8 cellular contexts compared by ENCODE assay signal in genomic region chr1:226549937-226550670, GRCh38. TPM values are rescaled to one million over a fixed set of nuclear protein-coding genes. Genes with fewer than 3 reads are reported as not detected.
A peak's percentile ranks its signal among the peaks of the same experiment; 100 is the strongest.
DNase-seq lines count a peak whose midpoint lies in the region; ATAC-seq, FAIRE-seq and TF ChIP-seq lines count a peak whose summit lies in the region.

No MANE protein-coding gene starts in this region.

- H3K9me3 ChIP-seq in A549 (no peaks in the 10 kb centered on the region), iPS-20b (ENCODE audit: insufficient read depth, low read depth, low read length) (no peaks in the 10 kb centered on the region)

- H3K27ac ChIP-seq in A549 (no peak overlapping the region), iPS-20b (ENCODE audit: low read length) (no peak overlapping the region), skin epidermis (peak overlapping the region in 2 of 21 experiments; percentile 17 to 19)

- in situ Hi-C loops in astrocyte of the spinal cord (cut with HindIII; ENCODE audit: low sequenced_read_pairs): no loop called here

- CTCF ChIA-PET in A549 (lab: Yijun Ruan, JAX): interaction anchor here (0.6 to 5.7 kb wide), 12 partner anchors 12 to 702 kb away, joined by 3 to 36 read pairs (median 3); no protein-coding TSS in a partner anchor

- H3K4me2 ChIP-seq in A549: peak overlapping the region; percentile 99

- 30% methylated on average over 12 of the region's 21 CpGs for WGBS in A549 (ENCODE audit: missing lambda C conversion rate)

- no peak overlapping the region for H3K9ac ChIP-seq in iPS-20b (ENCODE audit: low read depth, low read length)

- DNase-seq in A549 (ENCODE audit: low read depth in 1 of 2, low spot score in 1 of 2) (peak in 1 of 2 experiments; percentile 50), GM12892 (ENCODE audit: insufficient read length) (peak; percentile 33), NCI-H2171 (lab: John Stamatoyannopoulos, UW) (peak; percentile 76), astrocyte of the spinal cord (ENCODE audit: low read depth, low spot score) (no peak), AG08395 (ENCODE audit: low spot score) (no peak)

- peaks cover 87% of the 10 kb centered on the region for H3K27me3 ChIP-seq in iPS-20b (ENCODE audit: insufficient read depth, low read length)

- peaks cover 19% of the 10 kb centered on the region for H3K4me1 ChIP-seq in A549
- peaks cover 7% of the 10 kb centered on the region for H3K4me1 ChIP-seq in iPS-20b (ENCODE audit: insufficient read depth, low read length)

- TF ChIP-seq RAD21 in A549 (conservative IDR thresholded peaks at IDR 0.05 in 1 of 2, IDR thresholded peaks at IDR 0.05 in 1 of 2): no peak

- no peak for FAIRE-seq in A549 (lab: Jason Lieb, UNC)
- FAIRE-seq in GM12892 (lab: Jason Lieb, UNC): peak; percentile 67

- no peak for TF ChIP-seq EP300 in A549 (IDR thresholded peaks at IDR 0.05)

- POLR2A ChIA-PET in A549 (lab: Yijun Ruan, JAX): interaction anchor here (0.5 kb wide), 1 partner anchor 1184 kb away, joined by 4 read pairs; no protein-coding TSS in a partner anchor

- TF ChIP-seq POLR2A in A549 (IDR thresholded peaks at IDR 0.05; ENCODE audit: low read length) (no peak), GM12892 (IDR thresholded peaks at IDR 0.05; ENCODE audit: low read depth, low read length) (no peak)

- TF ChIP-seq CTCF in A549 (IDR thresholded peaks at IDR 0.05) (no peak), astrocyte of the spinal cord (IDR thresholded peaks at IDR 0.05; ENCODE audit: low read depth, low read length) (peak; percentile 12)

- H3K4me3 ChIP-seq in A549 (peak overlapping the region; percentile 45), astrocyte of the spinal cord (ENCODE audit: low read depth, low read length) (no peak overlapping the region), iPS-20b (ENCODE audit: low read length) (peak overlapping the region; percentile 63), skin epidermis (peak overlapping the region in 5 of 7 experiments; percentile 32 to 57 (median 34))

- ATAC-seq in A549 (peak; percentile 58 to 71), HG03432 (IDR thresholded peaks at IDR 0.05; ENCODE audit: unreplicated experiment) (no peak)

- H3K36me3 ChIP-seq in iPS-20b (ENCODE audit: insufficient read depth, low read depth, low read length): no peaks in the 10 kb centered on the region

TF ChIP-seq in A549, 52 proteins besides CTCF, POLR2A, EP300 and RAD21:
- peak; percentile 62; the same call in 1 of the 2 replicates for TF ChIP-seq CBX8 (IDR thresholded peaks at IDR 0.05)
- TF ChIP-seq HOXA7 (CRISPR knock-in tag; IDR thresholded peaks at IDR 0.05): no peak

RNA-seq across cellular contexts. Expression of gene STUM, which starts 1.5 kb away (rescaled TPM):
- not detected in 2 replicates for polyA plus RNA-seq in A549 (2011; rRNA removed)
- not detected in 2 replicates for polyA plus RNA-seq in A549 (2012; cell fraction: cytosol; rRNA removed)
- not detected in 2 replicates for polyA plus RNA-seq in A549 (2012; cell fraction: nucleus; rRNA removed)
- polyA plus RNA-seq in A549 (2017; fragmentation: RNase III; extraction: RNeasy Plus Mini Kit Qiagen cat#74134 plus additional on column Dnase treatment): not detected in 3 replicates
- polyA minus RNA-seq in A549 (2011; rRNA and poly(A)+ RNA removed): not detected in 2 replicates
- polyA plus RNA-seq in GM12892 (2012; ENCODE audit: missing spikeins): not detected

Comparison
In these comparisons a context has a peak if more than half of its experiments do, and no peak if none do; other contexts are left out.
1. DNase-seq: peak in GM12892 (single experiment) and NCI-H2171 (single experiment); none in astrocyte of the spinal cord (single experiment) and AG08395 (single experiment).